ENCODE assay signal across 10 cellular contexts in the genomic region with DNA sequence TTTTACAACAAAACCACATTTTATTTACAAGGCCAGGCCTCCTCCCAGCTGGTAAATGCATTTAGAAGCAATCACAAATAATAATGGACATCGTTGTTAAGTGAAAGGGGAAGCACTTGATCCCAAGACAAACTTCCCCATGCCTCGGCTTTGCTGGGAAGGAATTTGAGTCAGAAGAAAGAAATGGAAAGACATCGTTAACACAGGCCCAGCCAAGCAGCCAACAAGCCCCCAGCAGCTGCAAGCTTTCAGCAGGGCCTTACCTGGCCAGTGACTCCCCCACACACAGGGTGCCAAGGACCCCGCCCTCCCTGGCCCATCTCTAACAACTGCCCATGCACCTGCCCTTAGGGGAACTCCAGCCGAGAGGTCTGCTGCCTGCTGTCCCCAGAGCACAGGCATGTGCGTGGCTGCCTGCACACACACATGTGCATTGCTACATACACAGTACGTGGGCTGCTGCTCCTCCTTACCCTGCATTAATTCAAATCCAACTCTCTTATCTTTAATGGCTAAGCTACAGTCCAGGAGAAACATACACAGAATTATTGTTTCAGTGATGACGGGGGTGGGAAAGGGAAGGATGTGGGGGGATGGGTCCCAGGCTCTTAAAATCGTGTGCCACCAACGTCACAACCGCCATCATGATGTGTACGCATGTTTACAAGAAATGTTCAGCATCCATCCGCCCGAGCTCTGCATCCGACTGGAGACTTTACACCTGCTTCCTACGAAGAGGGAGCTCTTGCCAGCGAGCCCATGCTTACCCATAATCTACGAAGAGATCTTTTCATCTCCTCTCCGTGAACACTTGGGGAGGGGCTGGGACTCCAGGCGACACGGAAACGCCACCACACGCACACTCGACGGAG. TPM values are rescaled to one million over a fixed set of nuclear protein-coding genes. Genes with fewer than 3 reads are reported as not detected.
A peak's percentile ranks its signal among the peaks of the same experiment; 100 is the strongest.
DNase-seq lines count a peak whose midpoint lies in the region; ATAC-seq and TF ChIP-seq lines count a peak whose summit lies in the region.
"Had no signal": no experiment of that assay in that cellular context is flagged by ENCODE, and none has a peak within 500 bp of the region (broad histone marks: within the 10 kb centered on the region; RNA-seq: fewer than 3 reads in every experiment).

No MANE protein-coding gene starts in this region.

- H3K4me1 ChIP-seq in H9 (ENCODE audit: insufficient read depth, low read length): peaks cover 25% of the 10 kb centered on the region

- no peak overlapping the region for H3K18ac ChIP-seq in H9 (ENCODE audit: insufficient read length, low read depth, low read length)

- H4K5ac ChIP-seq in H9 (ENCODE audit: insufficient read length, low read depth, low read length): no peak overlapping the region

- no peak overlapping the region for H3K9ac ChIP-seq in H9 (ENCODE audit: extremely low read depth, insufficient read length, low read length)

- peaks cover 90% of the 10 kb centered on the region in 2 experiments for H3K4me1 Mint-ChIP-seq in H9
- H3K4me1 Mint-ChIP-seq in activated CD4-positive, alpha-beta T cell treated with anti-CD3 and anti-CD28 coated beads for 36 hours: peaks cover 76% of the 10 kb centered on the region

- H3K36me3 Mint-ChIP-seq in H9 (ENCODE audit: insufficient read depth in 1 of 3, low read depth in 3 of 3): peaks cover 0 to 5% (median 1%) of the 10 kb centered on the region in 3 experiments; a peak in 2 of 7 replicates
- peaks cover 93% of the 10 kb centered on the region for H3K36me3 Mint-ChIP-seq in activated CD4-positive, alpha-beta T cell treated with anti-CD3 and anti-CD28 coated beads for 36 hours (ENCODE audit: low read depth)

- no peak overlapping the region for H3K27ac ChIP-seq in H9 (ENCODE audit: insufficient read length, low read depth, low read length)
- H3K27ac ChIP-seq in caudate nucleus (ENCODE audit: low read depth, low read length): peak overlapping the region; percentile 83
- H3K27ac ChIP-seq in skin epidermis: peak overlapping the region in 20 of 21 experiments; percentile 54 to 99 (median 84)
- H3K27ac ChIP-seq: VCaP had no signal

- peak overlapping the region in 1 of 2 experiments; percentile 61; a peak in 3 of 5 replicates for H3K4me3 Mint-ChIP-seq in H9
- peak overlapping the region; percentile 87 for H3K4me3 Mint-ChIP-seq in activated CD4-positive, alpha-beta T cell treated with anti-CD3 and anti-CD28 coated beads for 36 hours

- intact Hi-C loops in activated CD4-positive, alpha-beta T cell treated with anti-CD3 and anti-CD28 coated beads for 36 hours (cut with DNase I, micrococcal nuclease): loop anchor here (1.0 to 10.0 kb wide), 7 partner anchors 9 to 1957 kb away; no protein-coding TSS in a partner anchor
- intact Hi-C loops in sciatic nerve (cut with DNase I): no loop called here

- H3K27me3 Mint-ChIP-seq in H9 (ENCODE audit: low read depth): no peaks in the 10 kb centered on the region
- no peaks in the 10 kb centered on the region for H3K27me3 Mint-ChIP-seq in activated CD4-positive, alpha-beta T cell treated with anti-CD3 and anti-CD28 coated beads for 36 hours

- peak overlapping the region in 2 of 3 experiments; percentile 49 to 84; a peak in 2 of 7 replicates for H3K27ac Mint-ChIP-seq in H9
- H3K27ac Mint-ChIP-seq in activated CD4-positive, alpha-beta T cell treated with anti-CD3 and anti-CD28 coated beads for 36 hours: peak overlapping the region; percentile 99

- no peak overlapping the region for H2BK120ac ChIP-seq in H9 (ENCODE audit: low read depth, low read length, poor library complexity, severe bottlenecking)

- peaks cover 2% of the 10 kb centered on the region; the same call in 1 of the 2 replicates for H3K79me2 ChIP-seq in H9 (ENCODE audit: insufficient read depth, low read length)

- no peaks in the 10 kb centered on the region for H3K27me3 ChIP-seq in H9 (ENCODE audit: insufficient read depth, low read length)

- H3K79me1 ChIP-seq in H9 (ENCODE audit: insufficient read depth, low read depth, low read length, poor library complexity, severe bottlenecking): no peaks in the 10 kb centered on the region

- no peaks in the 10 kb centered on the region; a peak in 1 of 5 replicates for H3K9me3 Mint-ChIP-seq in H9
- H3K9me3 Mint-ChIP-seq in activated CD4-positive, alpha-beta T cell treated with anti-CD3 and anti-CD28 coated beads for 36 hours (ENCODE audit: low read depth): no peaks in the 10 kb centered on the region

- H2BK20ac ChIP-seq in H9 (ENCODE audit: low read depth, low read length, poor library complexity, severe bottlenecking): no peak overlapping the region

- no peak overlapping the region for H3K23ac ChIP-seq in H9 (ENCODE audit: insufficient read length, low read depth, low read length)

- H4K91ac ChIP-seq in H9 (ENCODE audit: insufficient read length, low read depth, low read length): no peak overlapping the region

- H2BK5ac ChIP-seq in H9 (ENCODE audit: insufficient read length, low read length): no peak overlapping the region

- no peak overlapping the region for H4K8ac ChIP-seq in H9 (replicated peaks; ENCODE audit: insufficient read length, low read depth, low read length)

- no peak overlapping the region for H2AFZ ChIP-seq in H9 (ENCODE audit: low read length)

- CTCF ChIA-PET in activated CD4-positive, alpha-beta T cell treated with anti-CD3 and anti-CD28 coated beads for 36 hours (lab: Charles Lee): interaction anchor here (0.6 to 3.0 kb wide), 18 partner anchors 8 to 1285 kb away, joined by 3 to 12 read pairs (median 4); no protein-coding TSS in a partner anchor

- peak overlapping the region in 2 of 7 experiments; percentile 19 to 27 for H3K4me3 ChIP-seq in skin epidermis

- peaks cover 5% of the 10 kb centered on the region for H4K20me1 ChIP-seq in H9 (ENCODE audit: control insufficient read depth, insufficient read depth, insufficient read length)

- no peak overlapping the region for H2BK15ac ChIP-seq in H9 (ENCODE audit: low read depth, low read length)

- POLR2A ChIA-PET in activated CD4-positive, alpha-beta T cell treated with anti-CD3 and anti-CD28 coated beads for 36 hours (lab: Charles Lee): interaction anchor here (0.6 to 3.7 kb wide), 10 partner anchors 9 to 75 kb away, joined by 3 to 20 read pairs (median 4); a partner anchor contains a TSS

- H2BK12ac ChIP-seq in H9 (ENCODE audit: insufficient read length, low read depth, low read length): no peak overlapping the region

- no peak overlapping the region for H2AK5ac ChIP-seq in H9 (ENCODE audit: insufficient read length, low read length)

- H3K9me3 ChIP-seq in H9 (ENCODE audit: control insufficient read depth, low read depth, low read length): no peaks in the 10 kb centered on the region

- TF ChIP-seq CTCF in H9 (conservative IDR thresholded peaks at IDR 0.05): no peak

- no peak overlapping the region for H3T11ph ChIP-seq in H9 (ENCODE audit: low read length)

- H3K56ac ChIP-seq in H9 (ENCODE audit: insufficient read length, low read depth, low read length): no peak overlapping the region

- peak overlapping the region; percentile 44 for H3K4me2 ChIP-seq in H9 (ENCODE audit: insufficient read depth, insufficient read length, low read length)

- no peaks in the 10 kb centered on the region for H3K23me2 ChIP-seq in H9 (ENCODE audit: insufficient read length, low read depth, low read length, poor library complexity, severe bottlenecking)

- peak; percentile 56 for ATAC-seq in activated CD4-positive, alpha-beta T cell treated with anti-CD3 and anti-CD28 coated beads for 36 hours
- ATAC-seq in sciatic nerve (no peak), GM18520 (IDR thresholded peaks at IDR 0.05; ENCODE audit: unreplicated experiment) (no peak), GM18873 (IDR thresholded peaks at IDR 0.05; ENCODE audit: low FRiP score, unreplicated experiment) (no peak)

- WGBS in H9 (ENCODE audit: extremely low coverage, insufficient read length, low lambda C conversion rate): no CpG with 5 or more reads among the region's 25 CpGs

- DNase-seq in H9 (no peak), caudate nucleus (lab: John Stamatoyannopoulos, UW) (no peak), sciatic nerve (ENCODE audit: low spot score) (no peak), DMS53 (lab: John Stamatoyannopoulos, UW) (no peak)
- peak; percentile 90 for DNase-seq in activated CD4-positive, alpha-beta T cell treated with anti-CD3 and anti-CD28 coated beads for 36 hours
- DNase-seq: NCI-H2029 treated with DMSO at 0.1 percent for 48 hours had no signal

- no peak overlapping the region; the same call in 1 of the 2 replicates for H3K14ac ChIP-seq in H9 (ENCODE audit: insufficient read depth, low read length)

- no peak overlapping the region for H3K4ac ChIP-seq in H9 (ENCODE audit: low read depth, low read length)

RNA-seq across cellular contexts. Expression of a gene that starts 9.8 kb away (rescaled TPM):
- 4.9 and 5.1 TPM in 2 replicates for total RNA-seq in H9 (2021)
- total RNA-seq in activated CD4-positive, alpha-beta T cell treated with anti-CD3 and anti-CD28 coated beads for 36 hours: 10 to 100 TPM; 62.1 to 66.2 TPM
- total RNA-seq in sciatic nerve: 0.85 TPM

Comparison
In these comparisons a context has a peak if more than half of its experiments do, and no peak if none do; other contexts are left out.
1. RNA of a gene that starts 9.8 kb away (total RNA-seq): 62.1 to 66.2 TPM in activated CD4-positive, alpha-beta T cell treated with anti-CD3 and anti-CD28 coated beads for 36 hours; 4.9 to 5.1 TPM in H9 and 0.85 TPM in sciatic nerve (single experiment); every median in the first group is over 10 times any median in the second.